In the genomic region with DNA sequence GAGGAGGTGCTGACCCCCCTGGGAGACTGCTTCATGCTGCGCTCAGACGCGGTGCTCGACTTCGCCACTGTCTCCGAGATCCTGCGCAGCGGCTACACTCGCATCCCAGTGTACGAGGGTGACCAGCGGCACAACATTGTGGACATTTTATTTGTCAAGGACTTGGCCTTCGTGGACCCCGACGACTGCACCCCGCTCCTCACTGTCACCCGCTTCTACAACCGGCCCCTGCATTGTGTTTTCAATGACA, we compare ENCODE assay signal across 12 cellular contexts. TPM values are rescaled to one million over a fixed set of nuclear protein-coding genes. Genes with fewer than 3 reads are reported as not detected.
DNase-seq lines count a peak whose midpoint lies in the region; ATAC-seq, FAIRE-seq and TF ChIP-seq lines count a peak whose summit lies in the region.
"Had no signal": no experiment of that assay in that cellular context is flagged by ENCODE, and none has a peak within 500 bp of the region (broad histone marks: within the 10 kb centered on the region; RNA-seq: fewer than 3 reads in every experiment).

No MANE protein-coding gene starts in this region.

- H3K14ac ChIP-seq in H1 (ENCODE audit: insufficient read length), result no peak overlapping the region

- POLR2A ChIA-PET in H1 (lab: Charles Lee; ENCODE audit: partially characterized antibody), result interaction anchor here (1.1 kb wide), 1 partner anchor 10 kb away, joined by 3 read pairs; no protein-coding TSS in a partner anchor

- H3K27ac ChIP-seq in HUES64 (ENCODE audit: low read depth, low read length) (no peak overlapping the region), H1 (ENCODE audit: low read depth, low read length) (no peak overlapping the region), neural cell (ENCODE audit: low read length) (no peak overlapping the region), foreskin keratinocyte (no peak overlapping the region)
- H3K27ac ChIP-seq: heart right ventricle, psoas muscle had no signal

- H3K27ac Mint-ChIP-seq in Calu3 (ENCODE audit: unreplicated experiment), result no peak overlapping the region
- H3K27ac Mint-ChIP-seq: stimulated activated naive CD8-positive, alpha-beta T cell treated with anti-CD3 and anti-CD28 coated beads, Interleukin-15, Interleukin-2, amounts not matched to agents 100 ng/mL and 50 ng/mL, for 24 hours had no signal

- H3K79me2 ChIP-seq in H1 (ENCODE audit: control insufficient read depth in 1 of 2, insufficient read depth in 2 of 2, low read length in 2 of 2) (no peaks in the 10 kb centered on the region), neural cell (replicated peaks; ENCODE audit: insufficient read depth, low read length) (no peaks in the 10 kb centered on the region)

- H2BK20ac ChIP-seq in H1 (ENCODE audit: low read length), result no peak overlapping the region

- H3K4me3 Mint-ChIP-seq in Calu3 (ENCODE audit: low read depth, unreplicated experiment), result peak overlapping the region; percentile 46

- H3K4me3 ChIP-seq in HUES64 (ENCODE audit: low read length) (peak overlapping the region; percentile 60), H1 (ENCODE audit: extremely low read depth in 1 of 4, insufficient read depth in 2 of 4, low read depth in 3 of 4, low read length in 4 of 4) (peak overlapping the region in 2 of 4 experiments; percentile 26 to 68; a peak in 3 of 8 replicates), neural cell (ENCODE audit: low read length) (peak overlapping the region; percentile 96)
- H3K4me3 ChIP-seq: MG63 had no signal

- H3K27me3 ChIP-seq in HUES64 (ENCODE audit: insufficient read depth, low read length) (peaks cover 50% of the 10 kb centered on the region), H1 (replicated peaks in 1 of 4; ENCODE audit: control insufficient read depth in 3 of 4, extremely low read depth in 1 of 4, insufficient read depth in 3 of 4, low read length in 3 of 4) (peaks cover 22 to 38% (median 34%) of the 10 kb centered on the region in 4 experiments), neural cell (ENCODE audit: insufficient read depth, low read depth, low read length) (peaks cover 34% of the 10 kb centered on the region), foreskin keratinocyte (peaks cover 39% of the 10 kb centered on the region)

- peaks cover 25% of the 10 kb centered on the region for H3K36me3 Mint-ChIP-seq in Calu3 (ENCODE audit: insufficient read depth, unreplicated experiment)

- H2BK120ac ChIP-seq in H1 (replicated peaks; ENCODE audit: low read depth, low read length), result no peak overlapping the region

- FAIRE-seq in H1 (lab: Jason Lieb, UNC), result no peak

- H4K8ac ChIP-seq in H1 (ENCODE audit: extremely low read depth, insufficient read depth, low read length), result peak overlapping the region; percentile 80; the same call in 1 of the 2 replicates

- BruUV-seq in Calu3 (replicated peaks; lab: Mats Ljungman, UMichigan), result no TSS peak

- H3K4me1 ChIP-seq in HUES64 (ENCODE audit: insufficient read depth, low read length) (no peaks in the 10 kb centered on the region), H1 (replicated peaks in 1 of 4; ENCODE audit: control insufficient read depth in 3 of 4, insufficient read depth in 4 of 4, low read length in 3 of 4) (peaks cover 0 to 13% (median 4%) of the 10 kb centered on the region in 4 experiments; a peak in 6 of 7 replicates), foreskin keratinocyte (no peaks in the 10 kb centered on the region)

- TF ChIP-seq CTCF in Calu3 (IDR thresholded peaks at IDR 0.05; ENCODE audit: unreplicated experiment) (no peak), H1 (IDR thresholded peaks at IDR 0.05; ENCODE audit: control extremely low read depth in 1 of 3, insufficient read depth in 1 of 3, low read depth in 1 of 3, low read length in 3 of 3) (no peak), neural cell (IDR thresholded peaks at IDR 0.05; ENCODE audit: poor library complexity, severe bottlenecking) (no peak), foreskin keratinocyte (conservative IDR thresholded peaks at IDR 0.05) (no peak)

- H4K20me1 ChIP-seq in H1 (replicated peaks in 1 of 2; ENCODE audit: control insufficient read depth in 1 of 2, insufficient read depth in 2 of 2, low read length in 2 of 2) (peaks cover 3 to 4% of the 10 kb centered on the region in 2 experiments), neural cell (ENCODE audit: insufficient read depth) (no peaks in the 10 kb centered on the region)

- no peaks in the 10 kb centered on the region for H3K36me3 ChIP-seq in HUES64 (ENCODE audit: insufficient read depth, low read length)
- no peaks in the 10 kb centered on the region for H3K36me3 ChIP-seq in H1 (ENCODE audit: control insufficient read depth in 2 of 4, insufficient read depth in 4 of 4, low read length in 3 of 4)
- no peaks in the 10 kb centered on the region for H3K36me3 ChIP-seq in neural cell (ENCODE audit: insufficient read depth, low read length)
- H3K36me3 ChIP-seq: heart right ventricle, MG63 had no signal

- H3F3A ChIP-seq in neural cell (ENCODE audit: insufficient read depth, low read length, poor library complexity, severe bottlenecking), result peaks cover 5% of the 10 kb centered on the region

- WGBS in HUES64, result 89% methylated on average over 17 of the region's 17 CpGs
- WGBS in H1 (ENCODE audit: extremely low coverage in 1 of 2, insufficient coverage in 1 of 2, insufficient read length in 1 of 2, insufficient replicate concordance in 2 of 2, low coverage in 1 of 2, low lambda C conversion rate in 2 of 2, missing lambda C conversion rate in 1 of 2), 2 experiments, result 77% methylated on average over 17 of the region's 17 CpGs; no CpG with 5 or more reads in 1 of the 2 experiments

- H4K91ac ChIP-seq in H1 (replicated peaks; ENCODE audit: insufficient read length, low read length), result no peak overlapping the region

- no peak overlapping the region for H2AFZ ChIP-seq in H1 (ENCODE audit: low read length)
- H2AFZ ChIP-seq in neural cell (ENCODE audit: low read depth, low read length), result no peak overlapping the region

- CTCF ChIA-PET in Calu3 (lab: Charles Lee), result interaction anchor here (0.5 kb wide), 1 partner anchor 1481 kb away, joined by 3 read pairs; a partner anchor contains a TSS
- CTCF ChIA-PET in H1 (lab: Charles Lee; ENCODE audit: partially characterized antibody), result interaction anchor here (1.0 kb wide), 2 partner anchors 43 to 157 kb away, joined by 3 to 5 read pairs; no protein-coding TSS in a partner anchor

- intact Hi-C loops in Calu3 (cut with micrococcal nuclease; ENCODE audit: unreplicated experiment), result no loop called here

- no peak for TF ChIP-seq POLR2A in H1 (IDR thresholded peaks at IDR 0.05; ENCODE audit: control extremely low read depth in 1 of 2, low read depth in 2 of 2, low read length in 2 of 2)

- no peaks in the 10 kb centered on the region for H3K79me1 ChIP-seq in H1 (ENCODE audit: low read depth, low read length)

- no peak overlapping the region for H4K5ac ChIP-seq in H1 (ENCODE audit: insufficient read length, low read depth, low read length)

- no peaks in the 10 kb centered on the region for H3K27me3 Mint-ChIP-seq in Calu3 (ENCODE audit: unreplicated experiment)

- no peak overlapping the region for H2AK5ac ChIP-seq in H1 (ENCODE audit: low read depth, low read length)

- H3K9me3 Mint-ChIP-seq in Calu3 (ENCODE audit: low read depth, unreplicated experiment), result no peaks in the 10 kb centered on the region
- H3K9me3 Mint-ChIP-seq: stimulated activated naive CD8-positive, alpha-beta T cell treated with anti-CD3 and anti-CD28 coated beads, Interleukin-15, Interleukin-2, amounts not matched to agents 100 ng/mL and 50 ng/mL, for 24 hours had no signal

- TF ChIP-seq RAD21 in H1 (IDR thresholded peaks at IDR 0.05 in 1 of 2, conservative IDR thresholded peaks at IDR 0.05 in 1 of 2; ENCODE audit: low read depth in 2 of 2, low read length in 2 of 2), result no peak
- no peak for TF ChIP-seq RAD21 in neural cell (conservative IDR thresholded peaks at IDR 0.05)

- no peak overlapping the region for H2BK5ac ChIP-seq in H1 (ENCODE audit: low read depth, low read length)

- DNase-seq in Calu3 (no peak), H1 (ENCODE audit: low read depth in 1 of 2, low spot score in 2 of 2) (no peak), cerebellar nuclear complex (lab: John Stamatoyannopoulos, UW) (no peak), SHP77 treated with DMSO at 0.1 percent for 48 hours (lab: John Stamatoyannopoulos, UW) (no peak), foreskin keratinocyte (no peak)
- DNase-seq: midbrain had no signal

- H3K9me2 ChIP-seq in neural cell (ENCODE audit: insufficient read depth, low read length), result no peaks in the 10 kb centered on the region

- H3K9me3 ChIP-seq in HUES64 (ENCODE audit: insufficient read depth, low read depth, low read length) (peaks cover 3% of the 10 kb centered on the region; the same call in 1 of the 2 replicates), H1 (ENCODE audit: insufficient read depth in 2 of 2, low read depth in 1 of 2, low read length in 1 of 2) (no peaks in the 10 kb centered on the region), neural cell (ENCODE audit: low read length) (no peaks in the 10 kb centered on the region)
- H3K9me3 ChIP-seq: heart right ventricle, MG63, psoas muscle had no signal

- peaks cover 13% of the 10 kb centered on the region; the same call in 1 of the 2 replicates for H3K23me2 ChIP-seq in H1 (ENCODE audit: low read depth, low read length)

- peak overlapping the region; percentile 65 to 97 for H3K4me2 ChIP-seq in H1 (ENCODE audit: insufficient read depth in 1 of 2, low read depth in 2 of 2, low read length in 2 of 2)
- peak overlapping the region; percentile 25 for H3K4me2 ChIP-seq in neural cell (ENCODE audit: low read length)

- no peak for TF ChIP-seq EP300 in H1 (IDR thresholded peaks at IDR 0.05; ENCODE audit: borderline replicate concordance in 1 of 2, low read depth in 2 of 2, low read length in 2 of 2)
- TF ChIP-seq EP300 in neural cell (conservative IDR thresholded peaks at IDR 0.05; ENCODE audit: poor library complexity, severe bottlenecking), result no peak

- peaks cover 14% of the 10 kb centered on the region for H3K4me1 Mint-ChIP-seq in Calu3 (ENCODE audit: low read depth, unreplicated experiment)

- H2BK15ac ChIP-seq in H1 (ENCODE audit: low read length), result no peak overlapping the region

- H3K18ac ChIP-seq in H1 (ENCODE audit: extremely low read depth, low read length), result no peak overlapping the region

- no peak overlapping the region for H3K4ac ChIP-seq in H1 (replicated peaks; ENCODE audit: insufficient read length, low read depth, low read length)

- H3K56ac ChIP-seq in H1 (replicated peaks; ENCODE audit: insufficient read length, low read depth, low read length), result no peak overlapping the region

- H2BK12ac ChIP-seq in H1 (ENCODE audit: low read depth, low read length), result no peak overlapping the region

- no peak overlapping the region for H3K9ac ChIP-seq in HUES64 (ENCODE audit: low read depth, low read length)
- H3K9ac ChIP-seq in H1 (replicated peaks in 1 of 4; ENCODE audit: extremely low read depth in 1 of 4, low read depth in 3 of 4, low read length in 3 of 4), result no peak overlapping the region
- H3K9ac ChIP-seq in neural cell (ENCODE audit: low read length), result peak overlapping the region; percentile 72

- ATAC-seq in foreskin keratinocyte, result no peak

- no peak overlapping the region for H3K23ac ChIP-seq in H1 (ENCODE audit: insufficient read length)

RNA-seq across cellular contexts. Expression of a gene that starts 1.4 kb away (rescaled TPM):
- total RNA-seq in Calu3 (2022) (5.8 and 6.3 TPM in 2 replicates), foreskin keratinocyte (0.31 and 0.42 TPM in 2 replicates)
- polyA plus RNA-seq in HUES64 (2013, experiment 1 of 2), result 0.40 TPM
- 0.57 TPM for polyA plus RNA-seq in HUES64 (2013, experiment 2 of 2)
- 0.57 and 0.74 TPM in 2 replicates for total RNA-seq in H1 (2021; fragmentation: NEBNext Ultra II Directional; extraction: Animal tissue kit (Norgen Biotek cat#: 25700))
- polyA plus RNA-seq in H1 (2011; rRNA removed) (0.75 and 0.92 TPM in 2 replicates), neural cell (1.3 and 1.5 TPM in 2 replicates), foreskin keratinocyte (0.11 and 0.16 TPM in 2 replicates)
- polyA plus RNA-seq in H1 (2011; cell fraction: cytosol; rRNA removed), result 0.63 TPM
- polyA plus RNA-seq in H1 (2011; cell fraction: nucleus; rRNA removed), result 1.4 TPM
- 0.76 to 1.0 TPM (median 0.83 TPM) in 4 replicates for polyA plus RNA-seq in H1 (2012, experiment 1 of 2)
- 0.47 TPM for polyA plus RNA-seq in H1 (2012, experiment 2 of 2)
- polyA plus RNA-seq in H1 (2013, experiment 1 of 2), result 0.69 TPM
- polyA plus RNA-seq in H1 (2013, experiment 2 of 2), result 0.72 TPM
- polyA minus RNA-seq in H1 (2011; rRNA and poly(A)+ RNA removed), result 2.6 and 3.1 TPM in 2 replicates
- 1.7 TPM for polyA minus RNA-seq in H1 (2011; cell fraction: cytosol; rRNA and poly(A)+ RNA removed)
- polyA minus RNA-seq in H1 (2011; cell fraction: nucleus; rRNA and poly(A)+ RNA removed), result 1.7 TPM
- polyA minus RNA-seq in neural cell, result 3.9 and 4.9 TPM in 2 replicates
- total RNA-seq: psoas muscle had no signal
